ENCODE assay signal across 16 cellular contexts in genomic region chr15:101017041-101017754, GRCh38.
A peak's percentile ranks its signal among the peaks of the same experiment; 100 is the strongest.
DNase-seq lines count a peak whose midpoint lies in the region; ATAC-seq and TF ChIP-seq lines count a peak whose summit lies in the region.
"Had no signal": no experiment of that assay in that cellular context is flagged by ENCODE, and none has a peak within 500 bp of the region (broad histone marks: within the 10 kb centered on the region; RNA-seq: fewer than 3 reads in every experiment).

No MANE protein-coding gene starts in this region.

- H3K4me3 Mint-ChIP-seq in immature natural killer cell, result no peak overlapping the region
- H3K4me3 Mint-ChIP-seq: activated CD4-positive, alpha-beta T cell treated with anti-CD3 and anti-CD28 coated beads, Interleukin-2, amount 10 ng/mL, durations not matched to agents 7 days and 5 days; CD8-positive, alpha-beta T cell had no signal

- H3K9me3 ChIP-seq in right atrium auricular region (no peaks in the 10 kb centered on the region), PC-3 (ENCODE audit: low read length) (no peaks in the 10 kb centered on the region), GM23248 (ENCODE audit: low read depth) (no peaks in the 10 kb centered on the region)

- POLR2A ChIA-PET in PC-3 (lab: Charles Lee; ENCODE audit: unreplicated experiment), result no interaction called here

- no peaks in the 10 kb centered on the region for H3K9me2 ChIP-seq in PC-3 (replicated peaks; ENCODE audit: low read length)
- H3K9me2 ChIP-seq in GM23248 (ENCODE audit: insufficient read depth), result no peaks in the 10 kb centered on the region

- BruUV-seq in PC-3 (replicated peaks; lab: Mats Ljungman, UMichigan), result no TSS peak

- no peaks in the 10 kb centered on the region for H4K20me1 ChIP-seq in PC-3 (ENCODE audit: low read length)
- H4K20me1 ChIP-seq in GM23248 (ENCODE audit: insufficient read depth), result no peaks in the 10 kb centered on the region

- intact Hi-C loops in left ventricle myocardium superior (cut with micrococcal nuclease) (no loop called here), PC-3 (cut with micrococcal nuclease) (no loop called here)

- H3F3A ChIP-seq in PC-3 (ENCODE audit: low read length, unreplicated experiment) (no peaks in the 10 kb centered on the region), GM23248 (ENCODE audit: insufficient read depth) (no peaks in the 10 kb centered on the region)

- H3K9ac ChIP-seq in PC-3 (ENCODE audit: low read length) (no peak overlapping the region), GM23248 (no peak overlapping the region)

- H3K4me3 ChIP-seq in right atrium auricular region (no peak overlapping the region), PC-3 (ENCODE audit: low read length) (no peak overlapping the region), fibroblast of villous mesenchyme (ENCODE audit: low read depth, low read length) (no peak overlapping the region), urinary bladder (ENCODE audit: low read depth, low read length) (no peak overlapping the region), GM23248 (no peak overlapping the region)

- H3K4me2 ChIP-seq in PC-3 (ENCODE audit: low read length) (no peak overlapping the region), GM23248 (ENCODE audit: unreplicated experiment) (no peak overlapping the region)

- H3K27me3 ChIP-seq in right atrium auricular region (no peaks in the 10 kb centered on the region), PC-3 (ENCODE audit: low read length) (no peaks in the 10 kb centered on the region), GM23248 (replicated peaks; ENCODE audit: insufficient read depth) (no peaks in the 10 kb centered on the region)

- H3K4me1 ChIP-seq in right atrium auricular region, result peaks cover 0 to 5% of the 10 kb centered on the region in 2 donors
- H3K4me1 ChIP-seq in PC-3 (ENCODE audit: insufficient read depth, low read length), result no peaks in the 10 kb centered on the region
- H3K4me1 ChIP-seq in urinary bladder (ENCODE audit: insufficient read depth), result no peaks in the 10 kb centered on the region
- H3K4me1 ChIP-seq in GM23248 (ENCODE audit: insufficient read depth), result no peaks in the 10 kb centered on the region

- ATAC-seq in left ventricle myocardium superior (no peak), PC-3 (peak; percentile 31; the same call in 1 of the 2 replicates)
- ATAC-seq: CD8-positive, alpha-beta T cell; left colon; Right ventricle myocardium inferior had no signal

- DNase-seq in right atrium auricular region (ENCODE audit: low spot score), result peak; percentile 52
- DNase-seq in left ventricle myocardium superior, result no peak
- DNase-seq in PC-3, result peak; percentile 4
- no peak for DNase-seq in fibroblast of villous mesenchyme (ENCODE audit: low read depth)
- DNase-seq in immature natural killer cell, result no peak
- no peak for DNase-seq in GM23248
- DNase-seq in H4 (ENCODE audit: low spot score), result no peak
- DNase-seq: activated CD4-positive, alpha-beta T cell treated with anti-CD3 and anti-CD28 coated beads, Interleukin-2, amount 10 ng/mL, durations not matched to agents 7 days and 5 days; amniotic stem cell; left colon; NCI-H2029; retina had no signal

- no peaks in the 10 kb centered on the region for H3K79me2 ChIP-seq in PC-3 (ENCODE audit: low read length)
- no peaks in the 10 kb centered on the region for H3K79me2 ChIP-seq in GM23248 (ENCODE audit: insufficient read depth)

- 76% methylated on average over 18 of the region's 18 CpGs for WGBS in urinary bladder
- WGBS in GM23248 (ENCODE audit: low coverage in 1 of 2, low lambda C conversion rate in 2 of 2, missing lambda C conversion rate in 2 of 2), 2 experiments, result 82 to 84% methylated on average over 18 of the region's 18 CpGs

- H3K36me3 Mint-ChIP-seq in immature natural killer cell, result no peaks in the 10 kb centered on the region
- H3K36me3 Mint-ChIP-seq: CD8-positive, alpha-beta T cell had no signal

- in situ Hi-C loops in GM23248 (cut with MboI), result loop anchor here (5.0 to 25.0 kb wide), 2 partner anchors 240 to 680 kb away; partner anchors contain the start of gene ADAMTS17

- CTCF ChIA-PET in PC-3 (lab: Charles Lee), result interaction anchor here (0.6 kb wide), 1 partner anchor 103 kb away, joined by 4 read pairs; no protein-coding TSS in a partner anchor

- TF ChIP-seq CTCF in right atrium auricular region (IDR thresholded peaks at IDR 0.05) (peak in 1 of 2 donors; percentile 20), PC-3 (conservative IDR thresholded peaks at IDR 0.05; ENCODE audit: low read depth, low read length) (peak; percentile 34; the same call in 1 of the 2 replicates), fibroblast of villous mesenchyme (IDR thresholded peaks at IDR 0.05; ENCODE audit: insufficient read depth, low read depth, low read length) (peak; percentile 20)

- H3K36me3 ChIP-seq in right atrium auricular region (no peaks in the 10 kb centered on the region), PC-3 (ENCODE audit: low read depth, low read length) (peaks cover 4% of the 10 kb centered on the region; the same call in 1 of the 2 replicates), urinary bladder (ENCODE audit: insufficient read depth) (no peaks in the 10 kb centered on the region), GM23248 (ENCODE audit: low read depth) (0 out of 2 replicates have a peak, but pooled peaks cover 3% of the 10 kb centered on the region)

- H3K4me1 Mint-ChIP-seq in immature natural killer cell, result no peaks in the 10 kb centered on the region
- H3K4me1 Mint-ChIP-seq: activated CD4-positive, alpha-beta T cell treated with anti-CD3 and anti-CD28 coated beads, Interleukin-2, amount 10 ng/mL, durations not matched to agents 7 days and 5 days had no signal

- no peak overlapping the region for H3K27ac Mint-ChIP-seq in immature natural killer cell
- H3K27ac Mint-ChIP-seq: activated CD4-positive, alpha-beta T cell treated with anti-CD3 and anti-CD28 coated beads, Interleukin-2, amount 10 ng/mL, durations not matched to agents 7 days and 5 days; CD8-positive, alpha-beta T cell had no signal

- peaks cover 1 to 5% (median 4%) of the 10 kb centered on the region in 3 donors for H3K27me3 Mint-ChIP-seq in immature natural killer cell (ENCODE audit: low read depth in 3 of 3)
- H3K27me3 Mint-ChIP-seq: activated CD4-positive, alpha-beta T cell treated with anti-CD3 and anti-CD28 coated beads, Interleukin-2, amount 10 ng/mL, durations not matched to agents 7 days and 5 days had no signal

- H3K27ac ChIP-seq in right atrium auricular region (no peak overlapping the region), PC-3 (ENCODE audit: low read length) (no peak overlapping the region), urinary bladder (ENCODE audit: low read depth) (peak overlapping the region; percentile 14), GM23248 (no peak overlapping the region)
- H3K27ac ChIP-seq: epithelial cell of prostate had no signal

- H2AFZ ChIP-seq in PC-3 (ENCODE audit: low read length), result no peak overlapping the region
- H2AFZ ChIP-seq in GM23248, result no peak overlapping the region

- no peaks in the 10 kb centered on the region for H3K9me3 Mint-ChIP-seq in immature natural killer cell
- H3K9me3 Mint-ChIP-seq: activated CD4-positive, alpha-beta T cell treated with anti-CD3 and anti-CD28 coated beads, Interleukin-2, amount 10 ng/mL, durations not matched to agents 7 days and 5 days; CD8-positive, alpha-beta T cell had no signal

Comparison
In these comparisons a context has a peak if more than half of its experiments do, and no peak if none do; other contexts are left out.
1. DNase-seq: peak in right atrium auricular region (single experiment) and PC-3 (single experiment); none in left ventricle myocardium superior (single experiment), fibroblast of villous mesenchyme (single experiment), immature natural killer cell (0 of 3), GM23248 (single experiment) and H4 (single experiment).